Comparison of ENCODE assay signal across 9 cellular contexts in the genomic region with DNA sequence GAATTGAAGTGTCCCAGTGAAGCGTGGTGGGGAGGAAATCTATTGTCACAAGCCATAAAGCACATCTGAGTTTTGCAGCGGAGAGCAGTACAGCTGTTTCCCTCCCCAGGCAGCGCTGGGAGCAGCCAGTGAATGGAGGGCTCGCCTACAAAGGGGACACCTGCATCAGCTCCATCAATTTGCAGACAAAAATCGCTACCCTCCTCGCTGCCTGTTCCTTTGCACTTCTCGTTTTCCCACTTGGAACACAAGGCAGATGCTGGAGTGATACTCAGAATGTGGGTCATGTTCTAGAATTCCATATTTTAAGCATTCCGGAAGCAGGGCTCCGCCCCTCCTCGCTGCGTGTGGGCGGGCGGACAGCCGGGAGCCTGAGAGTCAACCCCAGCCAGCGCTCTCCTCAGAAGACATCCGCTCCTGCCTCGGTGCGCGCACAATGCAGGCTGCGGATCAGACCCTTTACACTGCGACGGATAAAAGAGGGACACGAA.
DNase-seq lines count a peak whose midpoint lies in the region; ATAC-seq and TF ChIP-seq lines count a peak whose summit lies in the region.
"Had no signal": no experiment of that assay in that cellular context is flagged by ENCODE, and none has a peak within 500 bp of the region (broad histone marks: within the 10 kb centered on the region; RNA-seq: fewer than 3 reads in every experiment).

No MANE protein-coding gene starts in this region.

- H3K27ac Mint-ChIP-seq in WTC11: peak overlapping the region; percentile 89

- 7% methylated on average over 23 of the region's 23 CpGs for WGBS in esophagus muscularis mucosa
- no CpG with 5 or more reads among the region's 23 CpGs for WGBS in trophoblast cell (ENCODE audit: extremely low coverage, insufficient coverage, insufficient read length)
- 3 to 7% methylated on average over 23 of the region's 23 CpGs for WGBS in tibial nerve, 2 donors

- H3K79me1 ChIP-seq in trophoblast cell (ENCODE audit: low read length): no peaks in the 10 kb centered on the region

- H3K9me3 ChIP-seq in esophagus muscularis mucosa (no peaks in the 10 kb centered on the region), trophoblast cell (ENCODE audit: insufficient read depth, low read depth, low read length) (peaks cover 3% of the 10 kb centered on the region), SJCRH30 (replicated peaks) (no peaks in the 10 kb centered on the region), tibial nerve (no peaks in the 10 kb centered on the region)

- intact Hi-C loops in esophagus muscularis mucosa (cut with DNase I): no loop called here

- H2AFZ ChIP-seq in trophoblast cell (ENCODE audit: insufficient read depth, low read length, poor library complexity): no peak overlapping the region

- peaks cover 3% of the 10 kb centered on the region; the same call in 1 of the 2 replicates for H3K36me3 Mint-ChIP-seq in WTC11

- ATAC-seq in GM18868 (IDR thresholded peaks at IDR 0.05; ENCODE audit: unreplicated experiment): peak; percentile 73
- ATAC-seq in HG02763 (IDR thresholded peaks at IDR 0.05; ENCODE audit: unreplicated experiment): peak; percentile 46
- peak; percentile 95 for ATAC-seq in WTC11
- ATAC-seq in GM21390 (IDR thresholded peaks at IDR 0.05; ENCODE audit: unreplicated experiment): no peak
- ATAC-seq: Panc1 had no signal

- no peak overlapping the region for H2BK12ac ChIP-seq in trophoblast cell (ENCODE audit: low read length)

- TF ChIP-seq EP300 in esophagus muscularis mucosa (IDR thresholded peaks at IDR 0.05): no peak
- no peak for TF ChIP-seq EP300 in tibial nerve (IDR thresholded peaks at IDR 0.05)

- H3K9me3 Mint-ChIP-seq in WTC11: no peaks in the 10 kb centered on the region

- TF ChIP-seq CTCF in WTC11 (IDR thresholded peaks at IDR 0.05) (no peak), esophagus muscularis mucosa (IDR thresholded peaks at IDR 0.05) (no peak), tibial nerve (IDR thresholded peaks at IDR 0.05) (no peak)

- no peak overlapping the region for H3K14ac ChIP-seq in trophoblast cell (ENCODE audit: low read length)

- H4K12ac ChIP-seq in trophoblast cell (ENCODE audit: low read depth, low read length): no peak overlapping the region

- H3K4me1 ChIP-seq in esophagus muscularis mucosa: peaks cover 0 to 10% (median 8%) of the 10 kb centered on the region in 4 donors
- peaks cover 2 to 4% of the 10 kb centered on the region in 2 experiments for H3K4me1 ChIP-seq in trophoblast cell (ENCODE audit: control insufficient read depth in 1 of 2, insufficient read depth in 2 of 2, low read length in 2 of 2)
- H3K4me1 ChIP-seq in SJCRH30: no peaks in the 10 kb centered on the region
- peaks cover 0 to 11% (median 0%) of the 10 kb centered on the region in 4 donors for H3K4me1 ChIP-seq in tibial nerve

- no peak overlapping the region for H4K8ac ChIP-seq in trophoblast cell (ENCODE audit: low read depth, low read length)

- peak overlapping the region; percentile 69 for H3K4me3 Mint-ChIP-seq in WTC11

- peak overlapping the region; percentile 42 for H3K4me2 ChIP-seq in trophoblast cell (ENCODE audit: low read length)

- TF ChIP-seq POLR2A in esophagus muscularis mucosa (IDR thresholded peaks at IDR 0.05; ENCODE audit: low read depth): no peak
- no peak for TF ChIP-seq POLR2A in tibial nerve (IDR thresholded peaks at IDR 0.05)

- H3K4me3 ChIP-seq in esophagus muscularis mucosa (no peak overlapping the region), trophoblast cell (ENCODE audit: low read depth, low read length) (no peak overlapping the region), SJCRH30 (no peak overlapping the region), tibial nerve (peak overlapping the region in 2 of 4 donors; percentile 5 to 36)

- no peak overlapping the region for H2BK5ac ChIP-seq in trophoblast cell (ENCODE audit: low read depth, low read length, poor library complexity)

- no peak overlapping the region for H2AK5ac ChIP-seq in trophoblast cell (ENCODE audit: low read length)

- H3K36me3 ChIP-seq in esophagus muscularis mucosa (peaks cover 0 to 8% (median 0%) of the 10 kb centered on the region in 4 donors), trophoblast cell (ENCODE audit: control insufficient read depth in 1 of 2, insufficient read depth in 2 of 2, low read length in 2 of 2) (peaks cover 0 to 2% of the 10 kb centered on the region in 2 experiments), SJCRH30 (peaks cover 14% of the 10 kb centered on the region; the same call in 1 of the 2 replicates), tibial nerve (no peaks in the 10 kb centered on the region)

- no peak overlapping the region for H3K4ac ChIP-seq in trophoblast cell (ENCODE audit: low read depth, low read length)

- H3K27me3 ChIP-seq in esophagus muscularis mucosa (peaks cover 0 to 71% (median 0%) of the 10 kb centered on the region in 4 donors), trophoblast cell (ENCODE audit: insufficient read depth, low read length) (no peaks in the 10 kb centered on the region), SJCRH30 (no peaks in the 10 kb centered on the region), tibial nerve (no peaks in the 10 kb centered on the region)

- no peaks in the 10 kb centered on the region; the same call in 1 of the 2 replicates for H3K27me3 Mint-ChIP-seq in WTC11 (ENCODE audit: low read depth)

- no peak overlapping the region for H3K9ac ChIP-seq in trophoblast cell (ENCODE audit: low read length)

- H3K27ac ChIP-seq in esophagus muscularis mucosa (replicated peaks in 1 of 4) (no peak overlapping the region), trophoblast cell (ENCODE audit: low read depth, low read length) (no peak overlapping the region), SJCRH30 (no peak overlapping the region), tibial nerve (no peak overlapping the region)

- POLR2A ChIA-PET in WTC11 (lab: Charles Lee): no interaction called here

- H3K18ac ChIP-seq in trophoblast cell (ENCODE audit: low read length): no peak overlapping the region

- H3K23ac ChIP-seq in trophoblast cell (ENCODE audit: low read length): no peak overlapping the region

- H2BK120ac ChIP-seq in trophoblast cell (ENCODE audit: insufficient read depth, low read length, poor library complexity): no peak overlapping the region

- CTCF ChIA-PET in WTC11 (lab: Charles Lee): no interaction called here

- DNase-seq in WTC11 (ENCODE audit: low spot score): peak; percentile 66
- peak; percentile 92 for DNase-seq in esophagus muscularis mucosa (ENCODE audit: extremely low spot score)
- DNase-seq in trophoblast cell: peak; percentile 35 to 65
- no peak for DNase-seq in SJCRH30
- DNase-seq in tibial nerve (ENCODE audit: low spot score in 2 of 2): no peak

- H3K79me2 ChIP-seq in trophoblast cell (ENCODE audit: control insufficient read depth, insufficient read depth, low read length, poor library complexity): no peaks in the 10 kb centered on the region

- peaks cover 38% of the 10 kb centered on the region for H3K4me1 Mint-ChIP-seq in WTC11

- no peak overlapping the region for H4K91ac ChIP-seq in trophoblast cell (ENCODE audit: low read depth, low read length)

TF ChIP-seq in WTC11, 78 proteins besides CTCF, POLR2A, EP300 and RAD21:
- TF ChIP-seq, protein P1, sequence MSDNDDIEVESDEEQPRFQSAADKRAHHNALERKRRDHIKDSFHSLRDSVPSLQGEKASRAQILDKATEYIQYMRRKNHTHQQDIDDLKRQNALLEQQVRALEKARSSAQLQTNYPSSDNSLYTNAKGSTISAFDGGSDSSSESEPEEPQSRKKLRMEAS (CRISPR knock-in tag; IDR thresholded peaks at IDR 0.05): peak; percentile 46; the same call in 1 of the 2 replicates
- TF ChIP-seq, protein P2, sequence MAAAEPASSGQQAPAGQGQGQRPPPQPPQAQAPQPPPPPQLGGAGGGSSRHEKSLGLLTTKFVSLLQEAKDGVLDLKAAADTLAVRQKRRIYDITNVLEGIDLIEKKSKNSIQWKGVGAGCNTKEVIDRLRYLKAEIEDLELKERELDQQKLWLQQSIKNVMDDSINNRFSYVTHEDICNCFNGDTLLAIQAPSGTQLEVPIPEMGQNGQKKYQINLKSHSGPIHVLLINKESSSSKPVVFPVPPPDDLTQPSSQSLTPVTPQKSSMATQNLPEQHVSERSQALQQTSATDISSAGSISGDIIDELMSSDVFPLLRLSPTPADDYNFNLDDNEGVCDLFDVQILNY (CRISPR knock-in tag; IDR thresholded peaks at IDR 0.05): no peak

Comparison
In these comparisons a context has a peak if more than half of its experiments do, and no peak if none do; other contexts are left out.
1. DNase-seq: peak in WTC11 (single experiment), esophagus muscularis mucosa (single experiment) and trophoblast cell (2 of 2); none in SJCRH30 (0 of 2) and tibial nerve (0 of 2).